Comparison of ENCODE assay signal across 8 cellular contexts in genomic region chr2:71129891-71130324, GRCh38. TPM values are rescaled to one million over a fixed set of nuclear protein-coding genes. Genes with fewer than 3 reads are reported as not detected.
DNase-seq lines count a peak whose midpoint lies in the region; ATAC-seq and TF ChIP-seq lines count a peak whose summit lies in the region.

Gene MCEE (minus strand): TSS chr2:71130229. CDS start chr2:71130219, 10 bp downstream.

- H3K9ac ChIP-seq in mesendoderm (ENCODE audit: low read length) = peak within 1 kb of the TSS; percentile 96

- H3K4me3 ChIP-seq in mesendoderm (ENCODE audit: low read length) = peak within 1 kb of the TSS; percentile 86

- H2AK5ac ChIP-seq in mesendoderm (ENCODE audit: low read length) = no peak within 1 kb of the TSS

- H2BK120ac ChIP-seq in mesendoderm (ENCODE audit: low read depth, low read length) = no peak within 1 kb of the TSS

- peaks cover 4% of the 10 kb centered on the region for H3K79me1 ChIP-seq in mesendoderm (ENCODE audit: low read length)

- DNase-seq in NCI-H526 (lab: John Stamatoyannopoulos, UW) = peak; percentile 87 to 94
- DNase-seq in activated CD4-positive, alpha-beta T cell treated with anti-CD3 and anti-CD28 coated beads, Interleukin-2, amount 50 U/mL, for 4 hours = peak; percentile 85 to 91
- DNase-seq in ecto neural progenitor cell (ENCODE audit: low spot score) = peak; percentile 94
- peak; percentile 95 for DNase-seq in mesendoderm
- peak; percentile 74 for DNase-seq in stimulated activated CD8-positive, alpha-beta memory T cell treated with anti-CD3 and anti-CD28 coated beads, Interleukin-15, amount 100 ng/mL, for 24 hours (ENCODE audit: low read depth)

- no peaks in the 10 kb centered on the region for H3K36me3 ChIP-seq in mesendoderm (ENCODE audit: control insufficient read depth, insufficient read depth, low read length)

- H3K27ac ChIP-seq in C4-2B = peak within 1 kb of the TSS; percentile 98
- H3K27ac ChIP-seq in mesendoderm (ENCODE audit: low read depth, low read length) = peak within 1 kb of the TSS; percentile 42

- H3K18ac ChIP-seq in mesendoderm (ENCODE audit: low read length) = peak within 1 kb of the TSS; percentile 29

- peaks cover 2% of the 10 kb centered on the region for H3K4me1 ChIP-seq in mesendoderm (ENCODE audit: control insufficient read depth, low read depth, low read length)

- peak within 1 kb of the TSS; percentile 96 for H3K56ac ChIP-seq in mesendoderm (ENCODE audit: low read length)

- H3K79me2 ChIP-seq in mesendoderm (ENCODE audit: control insufficient read depth, insufficient read depth, low read length) = peaks cover 24% of the 10 kb centered on the region

- WGBS in mesendoderm (ENCODE audit: extremely low coverage, insufficient coverage, low lambda C conversion rate) = no CpG with 5 or more reads among the region's 36 CpGs

- H2BK5ac ChIP-seq in mesendoderm (ENCODE audit: low read length) = peak within 1 kb of the TSS; percentile 69

- H3K4ac ChIP-seq in mesendoderm (ENCODE audit: low read depth, low read length) = no peak within 1 kb of the TSS

- no peak within 1 kb of the TSS for H2BK15ac ChIP-seq in mesendoderm (replicated peaks; ENCODE audit: low read depth)

- TF ChIP-seq CTCF in C4-2B (conservative IDR thresholded peaks at IDR 0.05) = no peak

- H3K23ac ChIP-seq in mesendoderm (ENCODE audit: low read length) = no peak within 1 kb of the TSS

- no peak within 1 kb of the TSS for H4K8ac ChIP-seq in mesendoderm (ENCODE audit: low read depth, low read length)

- H3K4me2 ChIP-seq in mesendoderm (ENCODE audit: low read length) = peak within 1 kb of the TSS; percentile 85

- peak within 1 kb of the TSS; percentile 1 for H4K5ac ChIP-seq in mesendoderm (ENCODE audit: low read length)

- no peaks in the 10 kb centered on the region for H3K27me3 ChIP-seq in mesendoderm (ENCODE audit: insufficient read depth, low read length, poor library complexity)

- ATAC-seq in GM19328 (IDR thresholded peaks at IDR 0.05; ENCODE audit: unreplicated experiment) (peak; percentile 77), HG03460 (IDR thresholded peaks at IDR 0.05; ENCODE audit: unreplicated experiment) (peak; percentile 90)

RNA-seq across cellular contexts. Expression of gene MCEE, which starts in this region (rescaled TPM):
- polyA plus RNA-seq in mesendoderm (2013, experiment 1 of 2) = 11.7 TPM
- 13.1 TPM for polyA plus RNA-seq in mesendoderm (2013, experiment 2 of 2)

Comparison
In these comparisons a context has a peak if more than half of its experiments do, and no peak if none do; other contexts are left out.
1. Peak in every context shown above with its lines: DNase-seq, ATAC-seq, H3K4me3 ChIP-seq and H3K27ac ChIP-seq.